16 cellular contexts compared by ENCODE assay signal in the genomic region with DNA sequence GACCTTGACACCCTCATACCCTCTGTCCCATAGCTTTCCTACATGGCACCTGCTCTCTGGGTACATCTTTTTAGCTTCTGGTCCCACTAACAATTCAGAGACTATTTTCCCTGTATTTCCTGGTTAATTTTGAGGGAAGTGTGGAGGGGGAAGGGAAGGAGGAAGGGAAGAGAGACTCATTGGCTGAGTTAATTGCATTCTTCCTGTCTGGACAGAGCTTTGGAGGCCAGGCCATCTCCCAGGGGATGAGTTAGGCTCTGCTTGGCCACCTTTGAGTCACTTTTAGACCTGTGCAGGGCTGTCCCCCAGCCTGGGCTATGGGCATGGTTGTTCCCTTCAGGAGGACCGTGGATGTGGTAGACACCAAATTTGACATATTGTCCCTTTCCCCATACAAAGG.
"Had no signal": no experiment of that assay in that cellular context is flagged by ENCODE, and none has a peak within 500 bp of the region (broad histone marks: within the 10 kb centered on the region; RNA-seq: fewer than 3 reads in every experiment).

No MANE protein-coding gene starts in this region.

- H3K4me1 Mint-ChIP-seq: central memory CD8-positive, alpha-beta T cell; stimulated activated effector memory CD8-positive, alpha-beta T cell treated with anti-CD3 and anti-CD28 coated beads, Interleukin-12 subunit alpha, Interleukin-12 subunit beta, amount 100 ng/mL, for 72 hours had no signal

- H3K4me3 Mint-ChIP-seq: activated naive CD8-positive, alpha-beta T cell treated with anti-CD3 and anti-CD28 coated beads for 36 hours; central memory CD8-positive, alpha-beta T cell; naive B cell; stimulated activated effector memory CD8-positive, alpha-beta T cell treated with anti-CD3 and anti-CD28 coated beads, Interleukin-12 subunit alpha, Interleukin-12 subunit beta, amount 100 ng/mL, for 72 hours had no signal

- H3K4me3 ChIP-seq: heart right ventricle, lung, pancreas had no signal

- H3K9me3 ChIP-seq: heart right ventricle, pancreas had no signal

- H3K27me3 Mint-ChIP-seq: activated naive CD8-positive, alpha-beta T cell treated with anti-CD3 and anti-CD28 coated beads for 36 hours; central memory CD8-positive, alpha-beta T cell had no signal

- H3K4me1 ChIP-seq: pancreas had no signal

- H3K27me3 ChIP-seq: heart right ventricle, pancreas had no signal

- H3K9me3 Mint-ChIP-seq: activated naive CD8-positive, alpha-beta T cell treated with anti-CD3 and anti-CD28 coated beads for 36 hours; brain; central memory CD8-positive, alpha-beta T cell; naive B cell; stimulated activated effector memory CD8-positive, alpha-beta T cell treated with anti-CD3 and anti-CD28 coated beads, Interleukin-12 subunit alpha, Interleukin-12 subunit beta, amount 100 ng/mL, for 72 hours had no signal

- H3K27ac ChIP-seq: pancreas had no signal

- H3K27ac Mint-ChIP-seq: activated naive CD8-positive, alpha-beta T cell treated with anti-CD3 and anti-CD28 coated beads for 36 hours; stimulated activated effector memory CD8-positive, alpha-beta T cell treated with anti-CD3 and anti-CD28 coated beads, Interleukin-12 subunit alpha, Interleukin-12 subunit beta, amount 100 ng/mL, for 72 hours had no signal

- H3K36me3 ChIP-seq: heart right ventricle, pancreas had no signal

- H3K36me3 Mint-ChIP-seq: activated naive CD8-positive, alpha-beta T cell treated with anti-CD3 and anti-CD28 coated beads for 36 hours; brain; naive B cell; stimulated activated effector memory CD8-positive, alpha-beta T cell treated with anti-CD3 and anti-CD28 coated beads, Interleukin-12 subunit alpha, Interleukin-12 subunit beta, amount 100 ng/mL, for 72 hours had no signal

- DNase-seq: activated CD4-positive, alpha-beta T cell treated with anti-CD3 and anti-CD28 coated beads, Interleukin-2, amount 50 U/mL, for 1 hour; activated CD8-positive, alpha-beta memory T cell treated with anti-CD3 and anti-CD28 coated beads for 24 hours; activated gamma-delta T cell treated with Interleukin-2 at 50 U/mL for 16 hours; activated naive CD8-positive, alpha-beta T cell treated with anti-CD3 and anti-CD28 coated beads for 36 hours; cortex of kidney; effector CD8-positive, alpha-beta T cell; heart right ventricle; left colon; naive B cell; T1000 had no signal

- ATAC-seq: activated CD4-positive, CD25-positive, alpha-beta regulatory T cell treated with anti-CD3 and anti-CD28 coated beads, Interleukin-2, amount 50 U/mL, for 24 hours; left colon; stimulated activated effector memory CD8-positive, alpha-beta T cell treated with anti-CD3 and anti-CD28 coated beads, Interleukin-12 subunit alpha, Interleukin-12 subunit beta, amount 100 ng/mL, for 72 hours had no signal
